8 cellular contexts compared by ENCODE assay signal in the genomic region with DNA sequence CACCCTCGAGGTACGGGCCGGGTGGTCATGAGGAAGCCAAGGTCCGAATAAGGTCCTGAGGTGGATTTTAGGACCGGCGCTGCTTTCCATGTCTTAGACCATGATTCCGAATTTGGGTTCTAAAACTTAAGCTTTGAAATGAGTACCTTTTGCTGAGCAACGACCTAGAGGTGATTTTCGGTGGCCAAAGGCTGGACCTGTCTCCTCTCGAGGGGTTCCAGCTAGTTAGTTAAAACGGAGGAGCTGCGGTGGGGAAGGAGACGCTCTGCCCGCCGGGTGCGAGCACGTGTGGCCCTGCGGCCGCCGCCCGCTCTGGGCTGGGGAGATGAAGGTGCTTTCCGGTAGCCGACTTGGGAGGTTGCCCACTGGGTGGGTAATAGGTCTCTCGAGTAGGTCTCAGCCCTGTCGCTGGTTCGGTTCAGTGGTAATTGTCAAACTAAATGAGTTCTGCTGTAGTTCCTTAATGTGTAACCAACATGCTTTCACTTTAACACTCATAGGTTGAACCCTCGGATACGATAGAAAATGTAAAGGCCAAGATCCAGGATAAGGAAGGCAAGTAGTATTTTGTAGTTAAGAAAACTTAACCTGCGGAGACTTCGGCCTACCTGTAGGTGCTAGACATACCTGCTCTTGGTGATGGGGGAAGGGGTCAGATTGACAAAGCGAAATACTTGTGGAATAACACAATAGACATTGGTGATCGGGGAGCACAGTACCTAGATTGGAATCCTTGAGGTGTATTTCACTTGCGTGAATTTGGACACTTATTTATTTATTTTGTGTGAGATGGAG. TPM values are rescaled to one million over a fixed set of nuclear protein-coding genes. Genes with fewer than 3 reads are reported as not detected.
DNase-seq lines count a peak whose midpoint lies in the region; ATAC-seq and TF ChIP-seq lines count a peak whose summit lies in the region.

No MANE protein-coding gene starts in this region.

- peak overlapping the region; percentile 97 for H3K27ac Mint-ChIP-seq in activated T-helper 1 cell treated with anti-CD3 and anti-CD28 coated beads, Interleukin-12 subunit alpha, Interleukin-12 subunit beta, Interleukin-2, Interleukin-4 antibody, amounts not matched to agents 30 ng/mL and 10 ng/mL and 1 ng/mL, durations not matched to agents 14 hours and 24 hours and 36 hours

- peaks cover 57% of the 10 kb centered on the region for H3K4me1 Mint-ChIP-seq in activated T-helper 1 cell treated with anti-CD3 and anti-CD28 coated beads, Interleukin-12 subunit alpha, Interleukin-12 subunit beta, Interleukin-2, Interleukin-4 antibody, amounts not matched to agents 30 ng/mL and 10 ng/mL and 1 ng/mL, durations not matched to agents 14 hours and 24 hours and 36 hours (ENCODE audit: low read depth)

- TF ChIP-seq CTCF in fibroblast of pulmonary artery (IDR thresholded peaks at IDR 0.05; ENCODE audit: low read length, missing control alignments) (no peak), neutrophil (IDR thresholded peaks at IDR 0.05) (no peak), vagina (IDR thresholded peaks at IDR 0.05) (no peak)

- no peaks in the 10 kb centered on the region for H3K27me3 Mint-ChIP-seq in activated T-helper 1 cell treated with anti-CD3 and anti-CD28 coated beads, Interleukin-12 subunit alpha, Interleukin-12 subunit beta, Interleukin-2, Interleukin-4 antibody, amounts not matched to agents 30 ng/mL and 10 ng/mL and 1 ng/mL, durations not matched to agents 14 hours and 24 hours and 36 hours (ENCODE audit: insufficient read depth)

- H3K27me3 ChIP-seq in neutrophil (no peaks in the 10 kb centered on the region), vagina (no peaks in the 10 kb centered on the region)

- TF ChIP-seq POLR2A in vagina (IDR thresholded peaks at IDR 0.05) = no peak

- intact Hi-C loops in activated T-helper 1 cell treated with anti-CD3 and anti-CD28 coated beads, Interleukin-12 subunit alpha, Interleukin-12 subunit beta, Interleukin-2, Interleukin-4 antibody, amounts not matched to agents 30 ng/mL and 10 ng/mL and 1 ng/mL, durations not matched to agents 14 hours and 24 hours and 36 hours (cut with micrococcal nuclease) = loop anchor here (1.0 to 10.0 kb wide), 14 partner anchors 10 to 1446 kb away; a partner anchor contains a TSS
- intact Hi-C loops in vagina (cut with DNase I) = no loop called here

- peaks cover 50% of the 10 kb centered on the region for H3K36me3 Mint-ChIP-seq in activated T-helper 1 cell treated with anti-CD3 and anti-CD28 coated beads, Interleukin-12 subunit alpha, Interleukin-12 subunit beta, Interleukin-2, Interleukin-4 antibody, amounts not matched to agents 30 ng/mL and 10 ng/mL and 1 ng/mL, durations not matched to agents 14 hours and 24 hours and 36 hours (ENCODE audit: low read depth)

- H3K27ac ChIP-seq in neutrophil = peak overlapping the region; percentile 94
- peak overlapping the region; percentile 92 for H3K27ac ChIP-seq in vagina

- H3K4me3 Mint-ChIP-seq in activated T-helper 1 cell treated with anti-CD3 and anti-CD28 coated beads, Interleukin-12 subunit alpha, Interleukin-12 subunit beta, Interleukin-2, Interleukin-4 antibody, amounts not matched to agents 30 ng/mL and 10 ng/mL and 1 ng/mL, durations not matched to agents 14 hours and 24 hours and 36 hours = peak overlapping the region; percentile 100

- no peaks in the 10 kb centered on the region for H3K9me3 Mint-ChIP-seq in activated T-helper 1 cell treated with anti-CD3 and anti-CD28 coated beads, Interleukin-12 subunit alpha, Interleukin-12 subunit beta, Interleukin-2, Interleukin-4 antibody, amounts not matched to agents 30 ng/mL and 10 ng/mL and 1 ng/mL, durations not matched to agents 14 hours and 24 hours and 36 hours

- H3K36me3 ChIP-seq in neutrophil (peaks cover 33% of the 10 kb centered on the region), vagina (peaks cover 0 to 37% of the 10 kb centered on the region in 2 donors)

- H3K4me1 ChIP-seq in neutrophil (ENCODE audit: control insufficient read depth in 1 of 2, insufficient read depth in 1 of 2, low read depth in 1 of 2, low read length in 1 of 2) (peaks cover 21 to 22% of the 10 kb centered on the region in 2 experiments), vagina (peaks cover 25% of the 10 kb centered on the region)

- ATAC-seq in GM21717 (IDR thresholded peaks at IDR 0.05; ENCODE audit: unreplicated experiment) = peak; percentile 25

- H3K4me3 ChIP-seq in fibroblast of pulmonary artery (replicated peaks; ENCODE audit: low read depth, low read length) = peak overlapping the region; percentile 95
- H3K4me3 ChIP-seq in neutrophil (ENCODE audit: low read depth in 1 of 2, low read length in 1 of 2) = peak overlapping the region; percentile 77 to 94
- H3K4me3 ChIP-seq in vagina = peak overlapping the region; percentile 70 to 95

- H3K9me3 ChIP-seq in neutrophil (no peaks in the 10 kb centered on the region), vagina (no peaks in the 10 kb centered on the region)

- DNase-seq in COLO668 (lab: John Stamatoyannopoulos, UW; ENCODE audit: unreplicated experiment) = peak; percentile 43
- peak; percentile 49 for DNase-seq in NAMALWA (ENCODE audit: low spot score)
- DNase-seq in activated T-helper 1 cell treated with anti-CD3 and anti-CD28 coated beads, Interleukin-12 subunit alpha, Interleukin-12 subunit beta, Interleukin-2, Interleukin-4 antibody, amounts not matched to agents 30 ng/mL and 10 ng/mL and 1 ng/mL, durations not matched to agents 14 hours and 24 hours and 36 hours (ENCODE audit: low spot score) = peak; percentile 48
- DNase-seq in fibroblast of pulmonary artery (ENCODE audit: low read depth) = peak; percentile 26
- DNase-seq in vagina (ENCODE audit: extremely low spot score in 2 of 2) = no peak
- no peak for DNase-seq in NCI-H1048 (lab: John Stamatoyannopoulos, UW)

RNA-seq across cellular contexts. Expression of a gene that starts 0.6 kb away (rescaled TPM):
- 949 and 953 TPM in 2 replicates for total RNA-seq in activated T-helper 1 cell treated with anti-CD3 and anti-CD28 coated beads, Interleukin-12 subunit alpha, Interleukin-12 subunit beta, Interleukin-2, Interleukin-4 antibody, amounts not matched to agents 30 ng/mL and 10 ng/mL and 1 ng/mL, durations not matched to agents 14 hours and 24 hours and 36 hours
- 963 TPM for total RNA-seq in vagina

RNA-seq across cellular contexts. Expression of a gene that starts 1.0 kb away (rescaled TPM):
- 9.0 and 12.3 TPM in 2 replicates for total RNA-seq in activated T-helper 1 cell treated with anti-CD3 and anti-CD28 coated beads, Interleukin-12 subunit alpha, Interleukin-12 subunit beta, Interleukin-2, Interleukin-4 antibody, amounts not matched to agents 30 ng/mL and 10 ng/mL and 1 ng/mL, durations not matched to agents 14 hours and 24 hours and 36 hours
- total RNA-seq in vagina = 4.7 TPM

RNA-seq across cellular contexts. Expression of a gene that starts 36.0 kb away (rescaled TPM):
- 42.3 and 44.1 TPM in 2 replicates for total RNA-seq in activated T-helper 1 cell treated with anti-CD3 and anti-CD28 coated beads, Interleukin-12 subunit alpha, Interleukin-12 subunit beta, Interleukin-2, Interleukin-4 antibody, amounts not matched to agents 30 ng/mL and 10 ng/mL and 1 ng/mL, durations not matched to agents 14 hours and 24 hours and 36 hours
- 19.4 TPM for total RNA-seq in vagina

Comparison
In these comparisons a context has a peak if more than half of its experiments do, and no peak if none do; other contexts are left out.
1. DNase-seq: peak in COLO668 (single experiment), NAMALWA (single experiment), activated T-helper 1 cell treated with anti-CD3 and anti-CD28 coated beads, Interleukin-12 subunit alpha, Interleukin-12 subunit beta, Interleukin-2, Interleukin-4 antibody, amounts not matched to agents 30 ng/mL and 10 ng/mL and 1 ng/mL, durations not matched to agents 14 hours and 24 hours and 36 hours (single experiment) and fibroblast of pulmonary artery (single experiment); none in vagina (0 of 2) and NCI-H1048 (single experiment).
2. Peak in every context shown above with its lines, with median percentiles within 50 percentile points of each other: H3K4me3 ChIP-seq.